Comparison of ENCODE assay signal across 1 cellular context in genomic region chr10:44978570-44979280, GRCh38.
TF ChIP-seq lines count a peak whose summit lies in the region.

Gene DEPP1, minus strand, starts transcription at chr10:44978809. Its CDS starts 779 bp downstream, at chr10:44978030.

TF ChIP-seq in HepG2, 621 proteins besides CTCF, POLR2A, EP300 and RAD21 (continued from another document and continues in another):
- TF ChIP-seq, protein P1, sequence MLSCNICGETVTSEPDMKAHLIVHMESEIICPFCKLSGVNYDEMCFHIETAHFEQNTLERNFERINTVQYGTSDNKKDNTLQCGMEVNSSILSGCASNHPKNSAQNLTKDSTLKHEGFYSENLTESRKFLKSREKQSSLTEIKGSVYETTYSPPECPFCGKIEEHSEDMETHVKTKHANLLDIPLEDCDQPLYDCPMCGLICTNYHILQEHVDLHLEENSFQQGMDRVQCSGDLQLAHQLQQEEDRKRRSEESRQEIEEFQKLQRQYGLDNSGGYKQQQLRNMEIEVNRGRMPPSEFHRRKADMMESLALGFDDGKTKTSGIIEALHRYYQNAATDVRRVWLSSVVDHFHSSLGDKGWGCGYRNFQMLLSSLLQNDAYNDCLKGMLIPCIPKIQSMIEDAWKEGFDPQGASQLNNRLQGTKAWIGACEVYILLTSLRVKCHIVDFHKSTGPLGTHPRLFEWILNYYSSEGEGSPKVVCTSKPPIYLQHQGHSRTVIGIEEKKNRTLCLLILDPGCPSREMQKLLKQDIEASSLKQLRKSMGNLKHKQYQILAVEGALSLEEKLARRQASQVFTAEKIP (CRISPR knock-in tag; IDR thresholded peaks at IDR 0.05; ENCODE audit: borderline replicate concordance), result no peak
- TF ChIP-seq ZIK1 (CRISPR knock-in tag; IDR thresholded peaks at IDR 0.05; ENCODE audit: borderline replicate concordance, low read depth), result no peak
- TF ChIP-seq ZNF83 (CRISPR knock-in tag; IDR thresholded peaks at IDR 0.05; ENCODE audit: borderline replicate concordance), result no peak; the same call in 1 of the 2 replicates
- peak; percentile 72; the same call in 1 of the 2 replicates for TF ChIP-seq CREBL2 (CRISPR knock-in tag; IDR thresholded peaks at IDR 0.05; ENCODE audit: borderline replicate concordance)
- TF ChIP-seq KLF13 (CRISPR knock-in tag; IDR thresholded peaks at IDR 0.05), result no peak
- TF ChIP-seq NFRKB (IDR thresholded peaks at IDR 0.05), result no peak
- TF ChIP-seq ZNF746 (CRISPR knock-in tag; IDR thresholded peaks at IDR 0.05), result peak; percentile 86
- no peak for TF ChIP-seq GPBP1L1 (CRISPR knock-in tag; IDR thresholded peaks at IDR 0.05)
- TF ChIP-seq, protein P2, sequence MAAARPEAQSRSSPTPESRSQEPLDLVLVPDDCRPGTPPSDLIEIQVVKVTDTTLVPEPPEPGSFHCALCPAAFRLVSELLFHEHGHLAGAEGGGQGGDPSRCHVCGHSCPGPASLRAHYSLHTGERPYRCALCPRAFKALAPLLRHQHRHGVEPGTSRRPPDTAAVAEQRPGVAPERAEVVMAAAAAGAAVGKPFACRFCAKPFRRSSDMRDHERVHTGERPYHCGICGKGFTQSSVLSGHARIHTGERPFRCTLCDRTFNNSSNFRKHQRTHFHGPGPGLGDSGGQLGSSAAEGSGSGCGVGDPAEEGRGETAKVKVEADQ (CRISPR knock-in tag; IDR thresholded peaks at IDR 0.05; ENCODE audit: borderline replicate concordance), result 0 out of 2 replicates have a peak, but pooled peaks have one; percentile 37
- peak; percentile 87 for TF ChIP-seq ETV6 (CRISPR knock-in tag; conservative IDR thresholded peaks at IDR 0.05)
- peak; percentile 67; the same call in 1 of the 2 replicates for TF ChIP-seq EEA1 (CRISPR knock-in tag; IDR thresholded peaks at IDR 0.05; ENCODE audit: borderline replicate concordance)
- TF ChIP-seq MYPOP (CRISPR knock-in tag; IDR thresholded peaks at IDR 0.05), result peak; percentile 88; the same call in 1 of the 2 replicates
- no peak for TF ChIP-seq ZNF75D (CRISPR knock-in tag; IDR thresholded peaks at IDR 0.05; ENCODE audit: borderline replicate concordance)
- TF ChIP-seq, protein P3, sequence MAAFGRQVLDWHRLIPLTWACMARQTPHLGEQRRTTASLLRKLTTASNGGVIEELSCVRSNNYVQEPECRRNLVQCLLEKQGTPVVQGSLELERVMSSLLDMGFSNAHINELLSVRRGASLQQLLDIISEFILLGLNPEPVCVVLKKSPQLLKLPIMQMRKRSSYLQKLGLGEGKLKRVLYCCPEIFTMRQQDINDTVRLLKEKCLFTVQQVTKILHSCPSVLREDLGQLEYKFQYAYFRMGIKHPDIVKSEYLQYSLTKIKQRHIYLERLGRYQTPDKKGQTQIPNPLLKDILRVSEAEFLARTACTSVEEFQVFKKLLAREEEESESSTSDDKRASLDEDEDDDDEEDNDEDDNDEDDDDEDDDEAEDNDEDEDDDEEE (CRISPR knock-in tag; IDR thresholded peaks at IDR 0.05), result 0 out of 2 replicates have a peak, but pooled peaks have one; percentile 38
- no peak for TF ChIP-seq SRSF9 (IDR thresholded peaks at IDR 0.05; ENCODE audit: borderline replicate concordance, insufficient read depth, low read depth, low read length, poor library complexity, severe bottlenecking)
- TF ChIP-seq ZNF274 (CRISPR knock-in tag; IDR thresholded peaks at IDR 0.05), result peak; percentile 83
- TF ChIP-seq ZNF205 (CRISPR knock-in tag; IDR thresholded peaks at IDR 0.05), result peak; percentile 76
- TF ChIP-seq, protein P4, sequence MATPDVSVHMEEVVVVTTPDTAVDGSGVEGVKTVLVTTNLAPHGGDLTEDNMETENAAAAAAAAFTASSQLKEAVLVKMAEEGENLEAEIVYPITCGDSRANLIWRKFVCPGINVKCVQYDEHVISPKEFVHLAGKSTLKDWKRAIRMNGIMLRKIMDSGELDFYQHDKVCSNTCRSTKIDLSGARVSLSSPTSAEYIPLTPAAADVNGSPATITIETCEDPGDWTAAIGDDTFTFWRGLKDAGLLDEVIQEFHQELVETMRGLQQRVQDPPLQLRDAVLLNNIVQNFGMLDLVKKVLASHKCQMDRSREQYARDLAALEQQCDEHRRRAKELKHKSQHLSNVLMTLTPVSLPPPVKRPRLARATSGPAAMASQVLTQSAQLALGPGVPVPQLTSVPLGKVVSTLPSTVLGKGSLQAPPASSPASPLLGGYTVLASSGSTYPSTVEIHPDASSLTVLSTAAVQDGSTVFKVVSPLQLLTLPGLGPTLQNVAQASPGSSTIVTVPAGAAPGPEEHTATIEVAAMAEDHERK (CRISPR knock-in tag; IDR thresholded peaks at IDR 0.05; ENCODE audit: low read depth), result no peak
- peak; percentile 57 for TF ChIP-seq KLF12 (CRISPR knock-in tag; IDR thresholded peaks at IDR 0.05; ENCODE audit: borderline replicate concordance)
- peak; percentile 53; the same call in 1 of the 2 replicates for TF ChIP-seq ZNF225 (CRISPR knock-in tag; IDR thresholded peaks at IDR 0.05)
- no peak for TF ChIP-seq DNMT1 (CRISPR knock-in tag; IDR thresholded peaks at IDR 0.05)
- TF ChIP-seq XRCC5 (optimal IDR thresholded peaks at IDR 0.05; ENCODE audit: low read length), result peak; percentile 63
- peak; percentile 88; the same call in 1 of the 2 replicates for TF ChIP-seq ZNF33B (CRISPR knock-in tag; IDR thresholded peaks at IDR 0.05)
- peak; percentile 94; the same call in 1 of the 2 replicates for TF ChIP-seq ZNF788 (CRISPR knock-in tag; IDR thresholded peaks at IDR 0.05; ENCODE audit: borderline replicate concordance)
- peak; percentile 53 for TF ChIP-seq RBM39 (IDR thresholded peaks at IDR 0.05; ENCODE audit: low read depth, low read length, poor library complexity, severe bottlenecking)
- no peak for TF ChIP-seq ATRX (CRISPR knock-in tag; IDR thresholded peaks at IDR 0.05; ENCODE audit: borderline replicate concordance)
- peak; percentile 55; the same call in 1 of the 2 replicates for TF ChIP-seq CSRNP1 (CRISPR knock-in tag; IDR thresholded peaks at IDR 0.05)
- TF ChIP-seq, protein P5, sequence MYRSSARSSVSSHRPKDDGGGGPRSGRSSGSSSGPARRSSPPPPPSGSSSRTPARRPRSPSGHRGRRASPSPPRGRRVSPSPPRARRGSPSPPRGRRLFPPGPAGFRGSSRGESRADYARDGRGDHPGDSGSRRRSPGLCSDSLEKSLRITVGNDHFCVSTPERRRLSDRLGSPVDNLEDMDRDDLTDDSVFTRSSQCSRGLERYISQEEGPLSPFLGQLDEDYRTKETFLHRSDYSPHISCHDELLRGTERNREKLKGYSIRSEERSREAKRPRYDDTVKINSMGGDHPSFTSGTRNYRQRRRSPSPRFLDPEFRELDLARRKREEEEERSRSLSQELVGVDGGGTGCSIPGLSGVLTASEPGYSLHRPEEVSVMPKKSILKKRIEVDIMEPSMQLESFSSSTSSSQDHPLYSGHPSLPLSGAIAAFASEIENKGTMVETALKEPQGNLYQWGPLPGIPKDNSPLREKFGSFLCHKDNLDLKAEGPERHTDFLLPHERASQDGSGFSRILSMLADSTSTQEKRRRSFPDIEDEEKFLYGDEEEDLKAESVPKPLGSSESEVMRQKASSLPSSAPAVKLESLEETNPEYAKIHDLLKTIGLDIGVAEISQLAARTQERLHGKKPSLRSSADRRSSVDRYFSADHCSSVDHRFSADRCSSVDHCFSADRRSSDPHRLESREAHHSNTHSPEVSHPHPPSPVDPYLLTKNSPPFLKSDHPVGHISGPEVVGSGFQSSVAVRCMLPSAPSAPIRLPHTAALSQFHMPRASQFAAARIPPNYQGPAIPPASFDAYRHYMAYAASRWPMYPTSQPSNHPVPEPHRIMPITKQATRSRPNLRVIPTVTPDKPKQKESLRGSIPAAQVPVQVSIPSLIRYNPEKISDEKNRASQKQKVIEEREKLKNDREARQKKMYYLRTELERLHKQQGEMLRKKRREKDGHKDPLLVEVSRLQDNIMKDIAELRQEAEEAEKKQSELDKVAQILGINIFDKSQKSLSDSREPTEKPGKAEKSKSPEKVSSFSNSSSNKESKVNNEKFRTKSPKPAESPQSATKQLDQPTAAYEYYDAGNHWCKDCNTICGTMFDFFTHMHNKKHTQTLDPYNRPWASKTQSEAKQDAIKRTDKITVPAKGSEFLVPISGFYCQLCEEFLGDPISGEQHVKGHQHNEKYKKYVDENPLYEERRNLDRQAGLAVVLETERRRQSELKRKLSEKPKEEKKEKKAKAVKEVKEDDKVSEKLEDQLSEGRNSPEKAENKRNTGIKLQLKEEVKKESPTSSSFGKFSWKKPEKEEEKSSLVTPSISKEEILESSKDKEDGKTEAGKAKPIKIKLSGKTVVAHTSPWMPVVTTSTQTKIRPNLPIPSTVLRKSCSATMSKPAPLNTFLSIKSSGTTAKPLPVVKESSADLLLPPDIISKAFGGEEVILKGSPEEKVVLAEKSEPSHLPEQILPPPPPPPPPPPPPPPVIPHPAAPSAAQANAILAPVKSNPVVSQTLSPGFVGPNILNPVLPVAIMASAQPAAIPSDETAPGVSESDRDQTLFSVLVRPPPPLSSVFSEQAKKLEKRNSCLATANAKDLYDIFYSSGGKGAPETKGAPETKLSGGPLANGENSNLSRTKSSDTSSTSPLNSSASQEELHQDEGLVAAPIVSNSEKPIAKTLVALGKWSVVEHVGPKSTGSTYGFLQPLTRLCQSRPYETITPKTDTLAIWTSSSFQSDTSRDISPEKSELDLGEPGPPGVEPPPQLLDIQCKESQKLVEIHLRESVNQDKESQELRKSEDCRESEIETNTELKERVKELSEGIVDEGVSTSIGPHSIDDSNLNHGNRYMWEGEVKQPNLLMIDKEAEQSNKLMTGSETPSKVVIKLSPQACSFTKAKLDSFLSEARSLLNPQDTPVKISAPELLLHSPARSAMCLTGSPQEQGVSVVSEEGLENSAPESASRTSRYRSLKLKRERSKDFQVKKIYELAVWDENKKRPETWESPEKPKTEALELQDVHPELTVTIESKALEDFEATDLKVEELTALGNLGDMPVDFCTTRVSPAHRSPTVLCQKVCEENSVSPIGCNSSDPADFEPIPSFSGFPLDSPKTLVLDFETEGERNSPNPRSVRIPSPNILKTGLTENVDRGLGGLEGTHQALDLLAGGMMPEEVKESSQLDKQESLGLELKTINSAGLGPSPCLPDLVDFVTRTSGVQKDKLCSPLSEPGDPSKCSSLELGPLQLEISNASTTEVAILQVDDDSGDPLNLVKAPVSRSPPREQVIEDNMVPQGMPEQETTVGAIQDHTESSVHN (CRISPR knock-in tag; IDR thresholded peaks at IDR 0.05), result no peak
- no peak for TF ChIP-seq ZNF776 (CRISPR knock-in tag; IDR thresholded peaks at IDR 0.05)
- peak; percentile 93 for TF ChIP-seq ZNF503 (CRISPR knock-in tag; IDR thresholded peaks at IDR 0.05)
- peak; percentile 80; the same call in 1 of the 2 replicates for TF ChIP-seq TSC22D2 (CRISPR knock-in tag; IDR thresholded peaks at IDR 0.05; ENCODE audit: borderline replicate concordance)
- TF ChIP-seq PRPF4 (IDR thresholded peaks at IDR 0.05; ENCODE audit: low read depth, low read length, poor library complexity, severe bottlenecking), result no peak
- peak; percentile 58; the same call in 1 of the 2 replicates for TF ChIP-seq ETV5 (CRISPR knock-in tag; IDR thresholded peaks at IDR 0.05; ENCODE audit: borderline replicate concordance)
- peak; percentile 88; the same call in 1 of the 2 replicates for TF ChIP-seq ZFP36L2 (CRISPR knock-in tag; IDR thresholded peaks at IDR 0.05)
- TF ChIP-seq ZNF550 (CRISPR knock-in tag; IDR thresholded peaks at IDR 0.05; ENCODE audit: borderline replicate concordance), result no peak; the same call in 1 of the 2 replicates
- TF ChIP-seq RBM22 (optimal IDR thresholded peaks at IDR 0.05; ENCODE audit: low read length), result peak; percentile 45
- no peak for TF ChIP-seq ZNF256 (CRISPR knock-in tag; conservative IDR thresholded peaks at IDR 0.05)
- TF ChIP-seq CBX1 (IDR thresholded peaks at IDR 0.05; ENCODE audit: low read depth), result peak; percentile 100
